27 cellular contexts compared by ENCODE assay signal in the genomic region with DNA sequence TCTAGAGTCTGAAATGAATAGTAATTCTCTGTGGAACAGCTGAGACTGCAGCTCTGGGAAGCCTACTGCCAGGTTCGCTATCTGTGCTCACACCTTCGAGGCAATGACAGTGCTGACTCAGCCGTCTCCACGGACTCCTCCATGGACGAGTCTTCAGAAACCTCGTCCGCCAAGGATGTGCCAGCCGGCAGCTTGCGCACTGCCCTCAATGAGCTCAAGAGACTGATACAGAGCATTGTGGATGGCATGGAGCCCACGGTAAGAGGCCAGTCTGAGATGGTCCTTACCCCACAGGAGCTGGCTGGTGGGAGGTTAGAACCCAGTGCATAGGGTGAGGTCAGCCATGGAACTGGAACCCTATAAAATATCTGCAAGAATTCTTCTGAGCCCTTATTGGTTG. TPM values are rescaled to one million over a fixed set of nuclear protein-coding genes. Genes with fewer than 3 reads are reported as not detected.
DNase-seq lines count a peak whose midpoint lies in the region; ATAC-seq and TF ChIP-seq lines count a peak whose summit lies in the region.
"Had no signal": no experiment of that assay in that cellular context is flagged by ENCODE, and none has a peak within 500 bp of the region (broad histone marks: within the 10 kb centered on the region; RNA-seq: fewer than 3 reads in every experiment).

No MANE protein-coding gene starts in this region.

- POLR2A ChIA-PET in CD4-positive, alpha-beta T cell (lab: Charles Lee) = interaction anchor here (0.6 to 1.6 kb wide), 3 partner anchors 65 to 83 kb away, joined by 3 to 4 read pairs (median 4); partner anchors contain the start of gene BICDL1

- peaks cover 14 to 44% of the 10 kb centered on the region in 2 donors for H3K36me3 Mint-ChIP-seq in activated T-cell treated with anti-CD3 and anti-CD28 coated beads, Interleukin-2, amount 50 U/mL, for 72 hours (ENCODE audit: insufficient read depth in 2 of 2)
- H3K36me3 Mint-ChIP-seq in activated T-cell treated with anti-CD3 and anti-CD28 coated beads, Interleukin-2, amount 50 U/mL, for 4 hours (ENCODE audit: insufficient read depth) = peaks cover 44% of the 10 kb centered on the region
- peaks cover 72% of the 10 kb centered on the region for H3K36me3 Mint-ChIP-seq in CD4-positive, alpha-beta T cell (ENCODE audit: low read depth)
- H3K36me3 Mint-ChIP-seq in T-helper 17 cell (ENCODE audit: low read depth) = peaks cover 1% of the 10 kb centered on the region

- no peak for DNase-seq in activated T-cell treated with anti-CD3 and anti-CD28 coated beads, Interleukin-2, amount 50 U/mL, for 72 hours
- no peak for DNase-seq in activated T-cell treated with anti-CD3 and anti-CD28 coated beads, Interleukin-2, amount 50 U/mL, for 4 hours
- DNase-seq in CD4-positive, alpha-beta T cell = no peak
- peak; percentile 20 for DNase-seq in RPMI8226
- peak; percentile 31 for DNase-seq in spleen
- no peak for DNase-seq in T-helper 17 cell
- DNase-seq: CD8-positive, alpha-beta memory T cell; DMS 273 treated with DMSO at 0.1 percent for 48 hours; DMS79; EL; GDM1; HCEC 1CT; NCI-H1048; NCI-H1417; NCI-H1694; NCI-H2029 treated with DMSO at 0.1 percent for 48 hours; NCI-H446 treated with DMSO at 0.1 percent for 48 hours; NCI-H526; NCI-H82; NK-92 treated with Interleukin-12 subunit alpha and Interleukin-12 subunit beta, amount 100 ng/mL, for 24 hours; PC-3; SHP77 treated with DMSO at 0.1 percent for 48 hours had no signal

- no peaks in the 10 kb centered on the region for H3K9me3 ChIP-seq in CD4-positive, alpha-beta T cell (ENCODE audit: control insufficient read depth, low read length)
- no peaks in the 10 kb centered on the region for H3K9me3 ChIP-seq in spleen
- H3K9me3 ChIP-seq in T-helper 17 cell (ENCODE audit: control insufficient read depth, low read length, poor library complexity, severe bottlenecking) = no peaks in the 10 kb centered on the region

- CTCF ChIA-PET in CD4-positive, alpha-beta T cell (lab: Charles Lee) = no interaction called here

- intact Hi-C loops in CD4-positive, alpha-beta T cell (cut with DNase I, micrococcal nuclease) = no loop called here
- intact Hi-C loops in spleen (cut with DNase I; ENCODE audit: low total_unique reads) = no loop called here

- no peaks in the 10 kb centered on the region for H3K9me3 Mint-ChIP-seq in activated T-cell treated with anti-CD3 and anti-CD28 coated beads, Interleukin-2, amount 50 U/mL, for 72 hours
- no peaks in the 10 kb centered on the region for H3K9me3 Mint-ChIP-seq in activated T-cell treated with anti-CD3 and anti-CD28 coated beads, Interleukin-2, amount 50 U/mL, for 4 hours
- H3K9me3 Mint-ChIP-seq in CD4-positive, alpha-beta T cell = no peaks in the 10 kb centered on the region
- H3K9me3 Mint-ChIP-seq: CD8-positive, alpha-beta memory T cell had no signal

- H3K27me3 Mint-ChIP-seq in activated T-cell treated with anti-CD3 and anti-CD28 coated beads, Interleukin-2, amount 50 U/mL, for 72 hours (ENCODE audit: low read depth) = no peaks in the 10 kb centered on the region
- no peaks in the 10 kb centered on the region for H3K27me3 Mint-ChIP-seq in activated T-cell treated with anti-CD3 and anti-CD28 coated beads, Interleukin-2, amount 50 U/mL, for 4 hours (ENCODE audit: low read depth)
- H3K27me3 Mint-ChIP-seq in CD4-positive, alpha-beta T cell = no peaks in the 10 kb centered on the region
- H3K27me3 Mint-ChIP-seq in T-helper 17 cell = no peaks in the 10 kb centered on the region
- H3K27me3 Mint-ChIP-seq: B cell; CD8-positive, alpha-beta memory T cell had no signal

- H3K27ac ChIP-seq in CD4-positive, alpha-beta T cell (ENCODE audit: low read depth, low read length) = no peak overlapping the region
- H3K27ac ChIP-seq in spleen = no peak overlapping the region
- H3K27ac ChIP-seq: C4-2B, KMS-11 had no signal

- H3K4me1 ChIP-seq in spleen = peaks cover 0 to 11% (median 0%) of the 10 kb centered on the region in 6 donors

- H3K36me3 ChIP-seq in spleen = peaks cover 0 to 22% (median 0%) of the 10 kb centered on the region in 6 donors

- no peak for TF ChIP-seq POLR2A in spleen (IDR thresholded peaks at IDR 0.05)

- 90 to 95% (median 93%) methylated on average over 10 of the region's 10 CpGs for WGBS in spleen, 5 donors

- peaks cover 13% of the 10 kb centered on the region for H3K4me1 Mint-ChIP-seq in activated T-cell treated with anti-CD3 and anti-CD28 coated beads, Interleukin-2, amount 50 U/mL, for 72 hours (ENCODE audit: low read depth)
- peaks cover 17% of the 10 kb centered on the region for H3K4me1 Mint-ChIP-seq in activated T-cell treated with anti-CD3 and anti-CD28 coated beads, Interleukin-2, amount 50 U/mL, for 4 hours (ENCODE audit: low read depth)
- H3K4me1 Mint-ChIP-seq in CD4-positive, alpha-beta T cell (ENCODE audit: low read depth) = peaks cover 24% of the 10 kb centered on the region
- H3K4me1 Mint-ChIP-seq in T-helper 17 cell = peaks cover 9% of the 10 kb centered on the region

- H3K4me3 Mint-ChIP-seq in activated T-cell treated with anti-CD3 and anti-CD28 coated beads, Interleukin-2, amount 50 U/mL, for 72 hours = no peak overlapping the region
- H3K4me3 Mint-ChIP-seq in activated T-cell treated with anti-CD3 and anti-CD28 coated beads, Interleukin-2, amount 50 U/mL, for 4 hours = no peak overlapping the region
- no peak overlapping the region for H3K4me3 Mint-ChIP-seq in CD4-positive, alpha-beta T cell
- H3K4me3 Mint-ChIP-seq in T-helper 17 cell = no peak overlapping the region
- H3K4me3 Mint-ChIP-seq: B cell; CD8-positive, alpha-beta memory T cell had no signal

- TF ChIP-seq CTCF in CD4-positive, alpha-beta T cell (IDR thresholded peaks at IDR 0.05) = no peak
- no peak for TF ChIP-seq CTCF in spleen (IDR thresholded peaks at IDR 0.05 in 8 of 11, conservative IDR thresholded peaks at IDR 0.05 in 3 of 11)

- ATAC-seq in activated T-cell treated with anti-CD3 and anti-CD28 coated beads, Interleukin-2, amount 50 U/mL, for 72 hours (replicated peaks in 1 of 2) = no peak
- no peak for ATAC-seq in activated T-cell treated with anti-CD3 and anti-CD28 coated beads, Interleukin-2, amount 50 U/mL, for 4 hours
- ATAC-seq in CD4-positive, alpha-beta T cell (ENCODE audit: poor library complexity) = no peak
- no peak for ATAC-seq in T-helper 17 cell
- no peak for ATAC-seq in GM21717 (IDR thresholded peaks at IDR 0.05; ENCODE audit: unreplicated experiment)
- ATAC-seq: GM12878, PC-3 had no signal

- peak overlapping the region; percentile 60 for H3K27ac Mint-ChIP-seq in activated T-cell treated with anti-CD3 and anti-CD28 coated beads, Interleukin-2, amount 50 U/mL, for 72 hours
- peak overlapping the region; percentile 2 for H3K27ac Mint-ChIP-seq in CD4-positive, alpha-beta T cell
- no peak overlapping the region for H3K27ac Mint-ChIP-seq in T-helper 17 cell
- H3K27ac Mint-ChIP-seq: B cell had no signal

- H3K27me3 ChIP-seq in CD4-positive, alpha-beta T cell (ENCODE audit: control insufficient read depth, insufficient read depth, low read length) = no peaks in the 10 kb centered on the region
- H3K27me3 ChIP-seq in spleen (replicated peaks in 1 of 7) = no peaks in the 10 kb centered on the region

- no peak overlapping the region for H3K4me3 ChIP-seq in spleen
- H3K4me3 ChIP-seq: GM12878 had no signal

RNA-seq across cellular contexts. Expression of gene RAB35, which starts 44.1 kb away (rescaled TPM):
- 10 to 100 TPM; 66.2 to 78.9 TPM for total RNA-seq in activated T-cell treated with anti-CD3 and anti-CD28 coated beads, Interleukin-2, amount 50 U/mL, for 72 hours
- 10 to 100 TPM; 70.4 to 90.8 (median 74.6) TPM for total RNA-seq in activated T-cell treated with anti-CD3 and anti-CD28 coated beads, Interleukin-2, amount 50 U/mL, for 4 hours
- 10 to 100 TPM; 49.7 to 53.8 TPM for total RNA-seq in CD4-positive, alpha-beta T cell
- 10 to 100 TPM; 25.7 to 69.8 (median 58.4) TPM for total RNA-seq in spleen
- polyA plus RNA-seq in spleen = 10 to 100 TPM; 14.8 to 40.1 (median 16.9) TPM
- 10 to 100 TPM; 53.3 to 64.9 TPM for total RNA-seq in T-helper 17 cell

Comparison
In these comparisons a context has a peak if more than half of its experiments do, and no peak if none do; other contexts are left out.
1. DNase-seq: peak in RPMI8226 (single experiment) and spleen (single experiment); none in activated T-cell treated with anti-CD3 and anti-CD28 coated beads, Interleukin-2, amount 50 U/mL, for 72 hours (0 of 2), activated T-cell treated with anti-CD3 and anti-CD28 coated beads, Interleukin-2, amount 50 U/mL, for 4 hours (single experiment), CD4-positive, alpha-beta T cell (0 of 10) and T-helper 17 cell (0 of 3).